ENCODE assay signal across 8 cellular contexts in the genomic region with DNA sequence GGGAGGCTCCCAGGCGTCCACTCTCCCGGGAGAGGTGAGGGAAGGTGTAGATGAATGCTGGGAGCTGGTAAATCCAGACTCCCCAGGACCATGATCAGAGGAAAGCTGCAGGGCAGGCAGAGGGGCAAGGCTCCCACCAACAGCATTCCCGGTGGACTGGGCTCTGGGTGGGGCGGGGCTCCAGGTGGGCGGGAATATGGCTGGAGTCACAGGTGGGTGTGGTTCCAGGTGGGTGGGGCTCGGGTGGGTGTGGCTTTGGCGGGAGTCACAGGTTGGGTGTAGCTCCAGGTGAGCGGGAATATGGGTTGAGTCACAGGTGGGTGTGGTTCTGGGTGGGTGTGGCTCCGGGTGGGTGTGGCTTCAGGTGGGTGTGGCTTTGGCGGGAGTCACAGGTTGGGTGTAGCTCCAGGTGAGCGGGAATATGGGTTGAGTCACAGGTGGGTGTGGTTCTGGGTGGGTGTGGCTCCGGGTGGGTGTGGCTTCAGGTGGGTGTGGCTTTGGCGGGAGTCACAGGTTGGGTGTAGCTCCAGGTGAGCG.
DNase-seq lines count a peak whose midpoint lies in the region; ATAC-seq, FAIRE-seq and TF ChIP-seq lines count a peak whose summit lies in the region.
"Not testable (repeated sequence)": the region's sequence is repeated elsewhere in the genome, so short reads cannot be mapped to it uniquely, and the experiment has no call there.

No MANE protein-coding gene starts in this region.

- CTCF ChIA-PET in HEK293T (lab: Yijun Ruan, JAX); K562 (lab: Yijun Ruan, JAX; ENCODE audit: low intra/inter-chr PET ratio): not testable (repeated sequence)
- CTCF ChIA-PET in WTC11 (lab: Charles Lee), result interaction anchor here (0.6 to 2.8 kb wide), 9 partner anchors 12 to 220 kb away, joined by 3 to 15 read pairs (median 3); partner anchors contain the start of gene UVSSA

- not testable (repeated sequence) for TF ChIP-seq CTCF in WTC11 (IDR thresholded peaks at IDR 0.05); K562 (IDR thresholded peaks at IDR 0.05 in 2 of 3, conservative IDR thresholded peaks at IDR 0.05 in 1 of 3; ENCODE audit: insufficient read depth in 2 of 3, low read depth in 1 of 3, low read length in 3 of 3); glutamatergic neuron (IDR thresholded peaks at IDR 0.05; ENCODE audit: partially characterized antibody, unreplicated experiment); transverse colon (IDR thresholded peaks at IDR 0.05)

- not testable (repeated sequence) for H3K56ac ChIP-seq in mesendoderm (ENCODE audit: low read length)

- H4K8ac ChIP-seq in mesendoderm (ENCODE audit: low read depth, low read length), result not testable (repeated sequence)

- H3K4ac ChIP-seq in mesendoderm (ENCODE audit: low read depth, low read length), result not testable (repeated sequence)

- not testable (repeated sequence) for H3K79me1 ChIP-seq in mesendoderm (ENCODE audit: low read length)

- not testable (repeated sequence) for H2BK120ac ChIP-seq in mesendoderm (ENCODE audit: low read depth, low read length)

- H3K4me1 Mint-ChIP-seq in WTC11, result peaks cover 15% of the 10 kb centered on the region
- not testable (repeated sequence) for H3K4me1 Mint-ChIP-seq in glutamatergic neuron (ENCODE audit: low read depth, unreplicated experiment)

- peaks cover 15 to 24% of the 10 kb centered on the region in 2 experiments; a peak in 4 of 5 replicates for H3K27me3 ChIP-seq in K562 (ENCODE audit: control insufficient read depth in 2 of 2, insufficient read depth in 2 of 2, low read length in 2 of 2)
- not testable (repeated sequence) for H3K27me3 ChIP-seq in mesendoderm (ENCODE audit: insufficient read depth, low read length, poor library complexity)
- peaks cover 66% of the 10 kb centered on the region for H3K27me3 ChIP-seq in transverse colon

- H3K4me3 Mint-ChIP-seq in WTC11, result peak overlapping the region; percentile 49
- not testable (repeated sequence) for H3K4me3 Mint-ChIP-seq in glutamatergic neuron (ENCODE audit: unreplicated experiment)

- not testable (repeated sequence) for H3K79me2 ChIP-seq in K562 (ENCODE audit: control insufficient read depth, insufficient read depth, low read length); mesendoderm (ENCODE audit: control insufficient read depth, insufficient read depth, low read length)

- not testable (repeated sequence) for TF ChIP-seq EP300 in K562 (IDR thresholded peaks at IDR 0.05; ENCODE audit: low read length); transverse colon (IDR thresholded peaks at IDR 0.05; ENCODE audit: low read depth)

- not testable (repeated sequence) for H3K18ac ChIP-seq in mesendoderm (ENCODE audit: low read length)

- TF ChIP-seq POLR2A in K562 (conservative IDR thresholded peaks at IDR 0.05); transverse colon (IDR thresholded peaks at IDR 0.05): not testable (repeated sequence)

- not testable (repeated sequence) for H3K9me3 ChIP-seq in K562 (replicated peaks; ENCODE audit: control insufficient read depth, insufficient read depth, low read depth, low read length); transverse colon

- WGBS in K562 (ENCODE audit: insufficient coverage, low coverage, missing lambda C conversion rate), result 18% methylated on average over 6 of the region's 14 CpGs
- WGBS in mesendoderm (ENCODE audit: extremely low coverage, insufficient coverage, low lambda C conversion rate), result no CpG with 5 or more reads among the region's 14 CpGs
- WGBS in transverse colon (ENCODE audit: low coverage in 1 of 2), 2 donors, result 34% methylated on average over 7 of the region's 14 CpGs; no CpG with 5 or more reads in 1 of the 2 donors

- H3K4me3 ChIP-seq in K562; mesendoderm (ENCODE audit: low read length); transverse colon: not testable (repeated sequence)

- H2AFZ ChIP-seq in K562 (ENCODE audit: low read depth, low read length), result not testable (repeated sequence)

- H3K4me1 ChIP-seq in K562 (replicated peaks in 1 of 2; ENCODE audit: control insufficient read depth in 2 of 2, insufficient read depth in 2 of 2, low read length in 2 of 2), result peaks cover 0 to 79% of the 10 kb centered on the region in 2 experiments; a peak in 3 of 5 replicates
- not testable (repeated sequence) for H3K4me1 ChIP-seq in mesendoderm (ENCODE audit: control insufficient read depth, low read depth, low read length); transverse colon

- not testable (repeated sequence) for TF ChIP-seq RAD21 in K562 (CRISPR knock-in tag; conservative IDR thresholded peaks at IDR 0.05 in 1 of 2, IDR thresholded peaks at IDR 0.05 in 1 of 2)

- H3K23ac ChIP-seq in mesendoderm (ENCODE audit: low read length), result not testable (repeated sequence)

- ATAC-seq in WTC11, result peak; percentile 82
- peak; percentile 77 for ATAC-seq in K562

- in situ Hi-C loops in K562 (cut with MboI); transverse colon (cut with MboI; ENCODE audit: low pct_ligation_motif_present in 1 of 4, low pct_unique_long_range_greater_than_20kb in 1 of 4, low sequenced_read_pairs in 3 of 4): not testable (repeated sequence)

- H3K9me3 Mint-ChIP-seq in WTC11; glutamatergic neuron (ENCODE audit: unreplicated experiment): not testable (repeated sequence)

- H3K27me3 Mint-ChIP-seq in WTC11 (ENCODE audit: low read depth); glutamatergic neuron (ENCODE audit: unreplicated experiment): not testable (repeated sequence)

- H3K9ac ChIP-seq in K562 (ENCODE audit: insufficient read depth in 1 of 2, low read depth in 2 of 2, low read length in 2 of 2); mesendoderm (ENCODE audit: low read length): not testable (repeated sequence)

- POLR2A ChIA-PET in HEK293T (lab: Yijun Ruan, JAX), result not testable (repeated sequence)
- POLR2A ChIA-PET in WTC11 (lab: Charles Lee) (interaction anchor here (0.7 kb wide), 2 partner anchors 18 to 202 kb away, joined by 3 read pairs; no protein-coding TSS in a partner anchor), K562 (lab: Yijun Ruan, JAX) (interaction anchor here (0.7 to 0.8 kb wide), 2 partner anchors 12 to 56 kb away, joined by 3 read pairs; no protein-coding TSS in a partner anchor)

- not testable (repeated sequence) for H2BK5ac ChIP-seq in mesendoderm (ENCODE audit: low read length)

- H3K9me1 ChIP-seq in K562 (ENCODE audit: control insufficient read depth, insufficient read depth, low read length), result not testable (repeated sequence)

- not testable (repeated sequence) for H3K36me3 ChIP-seq in K562 (ENCODE audit: control insufficient read depth, insufficient read depth, low read length); mesendoderm (ENCODE audit: control insufficient read depth, insufficient read depth, low read length); transverse colon

- not testable (repeated sequence) for H3K36me3 Mint-ChIP-seq in WTC11; glutamatergic neuron (ENCODE audit: unreplicated experiment)

- H2BK15ac ChIP-seq in mesendoderm (replicated peaks; ENCODE audit: low read depth), result not testable (repeated sequence)

- not testable (repeated sequence) for H4K5ac ChIP-seq in mesendoderm (ENCODE audit: low read length)

- H3K27ac Mint-ChIP-seq in WTC11; glutamatergic neuron (ENCODE audit: unreplicated experiment): not testable (repeated sequence)

- peaks cover 19% of the 10 kb centered on the region for H4K20me1 ChIP-seq in K562 (replicated peaks; ENCODE audit: control insufficient read depth, insufficient read depth, low read length)

- peak; percentile 97 for FAIRE-seq in K562 (lab: Jason Lieb, UNC)

- BruUV-seq in K562 (replicated peaks; lab: Mats Ljungman, UMichigan), result not testable (repeated sequence)

- H3K4me2 ChIP-seq in K562 (ENCODE audit: insufficient read depth, low read length); mesendoderm (ENCODE audit: low read length): not testable (repeated sequence)

- intact Hi-C loops in K562 (cut with micrococcal nuclease); transverse colon (cut with DNase I; ENCODE audit: low total_unique reads): not testable (repeated sequence)

- DNase-seq in COLO668 (lab: John Stamatoyannopoulos, UW; ENCODE audit: unreplicated experiment) (peak; percentile 13), HEK293T (ENCODE audit: extremely low spot score) (peak; percentile 53), NCI-H69 (lab: John Stamatoyannopoulos, UW) (peak; percentile 8), WTC11 (ENCODE audit: low spot score) (peak; percentile 94), K562 (ENCODE audit: extremely low read depth in 1 of 4, low spot score in 3 of 4) (peak; percentile 58 to 84 (median 77)), glutamatergic neuron (peak; percentile 15), mesendoderm (peak; percentile 69), transverse colon (peak; percentile 49)

- H2AK5ac ChIP-seq in mesendoderm (ENCODE audit: low read length), result not testable (repeated sequence)

- H3K27ac ChIP-seq in K562 (ENCODE audit: extremely low read depth, low read depth, low read length); mesendoderm (ENCODE audit: low read depth, low read length); transverse colon: not testable (repeated sequence)

TF ChIP-seq in HEK293T, 16 proteins besides CTCF, POLR2A, EP300 and RAD21:
- peak; percentile 58 for TF ChIP-seq SP1 (IDR thresholded peaks at IDR 0.05)

TF ChIP-seq in WTC11, 78 proteins besides CTCF, POLR2A, EP300 and RAD21:
- TF ChIP-seq SP1 (CRISPR knock-in tag; conservative IDR thresholded peaks at IDR 0.05), result peak; percentile 80

TF ChIP-seq in K562, 482 proteins besides CTCF, POLR2A, EP300 and RAD21:
- TF ChIP-seq ZBTB7A (IDR thresholded peaks at IDR 0.05; ENCODE audit: borderline replicate concordance, control insufficient read depth, low read depth, low read length) (peak; percentile 7; the same call in 1 of the 2 replicates), SP1 (CRISPR knock-in tag; IDR thresholded peaks at IDR 0.05) (peak; percentile 90), FOSL1 (tag; conservative IDR thresholded peaks at IDR 0.05) (0 out of 2 replicates have a peak, but pooled peaks have one; percentile 19), TFAP4 (CRISPR knock-in tag; IDR thresholded peaks at IDR 0.05; ENCODE audit: borderline replicate concordance) (peak; percentile 64; the same call in 1 of the 2 replicates)

Comparison
In these comparisons a context has a peak if more than half of its experiments do, and no peak if none do; other contexts are left out.
1. DNase-seq: peak in every context shown above with its lines; median percentile 94 in WTC11; 77 in K562; 69 in mesendoderm; 53 in HEK293T; 49 in transverse colon; 15 in glutamatergic neuron; 13 in COLO668; 8 in NCI-H69.